Comparison of ENCODE assay signal across 19 cellular contexts in the genomic region with DNA sequence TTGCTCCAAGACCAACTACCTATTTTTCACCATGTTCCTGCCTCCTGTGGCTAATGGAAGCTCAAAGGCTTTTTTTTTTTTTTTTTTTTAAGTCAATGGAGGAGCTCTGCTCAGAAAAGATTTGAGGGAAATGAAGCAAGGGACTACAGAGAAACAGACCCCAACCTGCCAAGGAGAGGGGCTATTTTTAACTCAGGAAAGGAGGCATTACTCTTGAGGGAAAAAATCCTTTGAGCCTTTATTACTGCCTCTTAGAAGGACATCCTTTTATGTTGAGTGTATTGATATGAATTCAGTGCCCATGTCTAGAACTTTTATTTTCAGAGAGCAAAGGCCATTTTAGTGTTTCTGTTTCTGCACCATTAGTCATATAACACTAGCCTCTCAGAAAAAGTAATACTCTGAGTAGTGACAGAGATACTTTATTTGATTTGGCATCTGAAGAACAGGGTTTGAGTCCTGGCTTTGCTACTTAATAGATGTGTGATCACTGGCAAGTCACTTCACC.
DNase-seq lines count a peak whose midpoint lies in the region; ATAC-seq and TF ChIP-seq lines count a peak whose summit lies in the region.
"Had no signal": no experiment of that assay in that cellular context is flagged by ENCODE, and none has a peak within 500 bp of the region (broad histone marks: within the 10 kb centered on the region; RNA-seq: fewer than 3 reads in every experiment).

No MANE protein-coding gene starts in this region.

- no peaks in the 10 kb centered on the region for H3K36me3 ChIP-seq in cardiac muscle cell
- H3K36me3 ChIP-seq in trophoblast cell (ENCODE audit: control insufficient read depth in 1 of 2, insufficient read depth in 2 of 2, low read length in 2 of 2), result no peaks in the 10 kb centered on the region
- no peaks in the 10 kb centered on the region for H3K36me3 ChIP-seq in smooth muscle cell (ENCODE audit: low read depth)
- H3K36me3 ChIP-seq in aorta (ENCODE audit: control insufficient read depth in 1 of 2, insufficient read depth in 2 of 2, low read length in 1 of 2), result no peaks in the 10 kb centered on the region
- no peaks in the 10 kb centered on the region for H3K36me3 ChIP-seq in MG63
- H3K36me3 ChIP-seq: BLaER1 treated with 17β-estradiol and CSF1 and Interleukin-3, amounts not matched to agents 10 nM and 100 nM had no signal

- H3K27ac ChIP-seq in cardiac muscle cell (peak overlapping the region; percentile 59), trophoblast cell (ENCODE audit: low read depth, low read length) (peak overlapping the region; percentile 14), smooth muscle cell (ENCODE audit: low read depth) (peak overlapping the region; percentile 48), aorta (ENCODE audit: low read depth in 1 of 2, low read length in 2 of 2) (peak overlapping the region; percentile 70)
- H3K27ac ChIP-seq: 22Rv1; A549; BLaER1 treated with 17β-estradiol and CSF1 and Interleukin-3, amounts not matched to agents 10 nM and 100 nM; C4-2B had no signal

- H3K79me1 ChIP-seq in trophoblast cell (ENCODE audit: low read length), result no peaks in the 10 kb centered on the region

- H3F3A ChIP-seq in smooth muscle cell (ENCODE audit: low read depth), result no peaks in the 10 kb centered on the region

- H3K4ac ChIP-seq in trophoblast cell (ENCODE audit: low read depth, low read length), result no peak overlapping the region

- H2BK120ac ChIP-seq in trophoblast cell (ENCODE audit: insufficient read depth, low read length, poor library complexity), result no peak overlapping the region

- TF ChIP-seq CTCF in cardiac muscle cell (IDR thresholded peaks at IDR 0.05; ENCODE audit: low read depth, low read length) (no peak), smooth muscle cell (IDR thresholded peaks at IDR 0.05; ENCODE audit: borderline replicate concordance, insufficient read depth, poor library complexity, severe bottlenecking) (no peak)

- no peak overlapping the region for H4K12ac ChIP-seq in trophoblast cell (ENCODE audit: low read depth, low read length)

- no peak overlapping the region for H2BK12ac ChIP-seq in trophoblast cell (ENCODE audit: low read length)

- H4K91ac ChIP-seq in trophoblast cell (ENCODE audit: low read depth, low read length), result no peak overlapping the region

- H3K27me3 ChIP-seq in cardiac muscle cell (no peaks in the 10 kb centered on the region), trophoblast cell (ENCODE audit: insufficient read depth, low read length) (no peaks in the 10 kb centered on the region), smooth muscle cell (ENCODE audit: low read depth) (no peaks in the 10 kb centered on the region), aorta (ENCODE audit: control insufficient read depth in 1 of 2, insufficient read depth in 2 of 2, low read length in 1 of 2) (no peaks in the 10 kb centered on the region), MG63 (no peaks in the 10 kb centered on the region)
- H3K27me3 ChIP-seq: BLaER1 treated with 17β-estradiol and CSF1 and Interleukin-3, amounts not matched to agents 10 nM and 100 nM had no signal

- no peak overlapping the region for H3K9ac ChIP-seq in trophoblast cell (ENCODE audit: low read length)
- H3K9ac ChIP-seq in smooth muscle cell (ENCODE audit: low read depth), result no peak overlapping the region
- H3K9ac ChIP-seq: BLaER1 treated with 17β-estradiol and CSF1 and Interleukin-3, amounts not matched to agents 10 nM and 100 nM had no signal

- no peak overlapping the region for H4K8ac ChIP-seq in trophoblast cell (ENCODE audit: low read depth, low read length)

- no peak overlapping the region for H2AK5ac ChIP-seq in trophoblast cell (ENCODE audit: low read length)

- no peak overlapping the region for H3K18ac ChIP-seq in trophoblast cell (ENCODE audit: low read length)

- H3K4me1 ChIP-seq in cardiac muscle cell (ENCODE audit: low read depth) (peaks cover 9% of the 10 kb centered on the region), trophoblast cell (ENCODE audit: control insufficient read depth in 1 of 2, insufficient read depth in 2 of 2, low read length in 2 of 2) (peaks cover 0 to 3% of the 10 kb centered on the region in 2 experiments), smooth muscle cell (ENCODE audit: low read depth) (no peaks in the 10 kb centered on the region), aorta (ENCODE audit: control insufficient read depth in 1 of 2, insufficient read depth in 2 of 2, low read length in 2 of 2) (peaks cover 0 to 3% of the 10 kb centered on the region in 2 donors)
- H3K4me1 ChIP-seq: A549, Caco-2 had no signal

- H2AFZ ChIP-seq in trophoblast cell (ENCODE audit: insufficient read depth, low read length, poor library complexity), result no peak overlapping the region
- no peak overlapping the region for H2AFZ ChIP-seq in smooth muscle cell (ENCODE audit: low read depth)

- no peak overlapping the region for H3K14ac ChIP-seq in trophoblast cell (ENCODE audit: low read length)

- ATAC-seq in aorta (ENCODE audit: low FRiP score), result peak; percentile 41
- ATAC-seq: A549; CD8-positive, alpha-beta T cell had no signal

- DNase-seq in cardiac muscle cell (ENCODE audit: low read depth in 1 of 2, low spot score in 1 of 2), result peak in 1 of 2 donors; percentile 55
- no peak for DNase-seq in cardiac septum (ENCODE audit: low spot score)
- no peak for DNase-seq in trophoblast cell
- DNase-seq in smooth muscle cell (lab: John Stamatoyannopoulos, UW; ENCODE audit: unreplicated experiment), result no peak
- DNase-seq in aorta, result no peak
- no peak for DNase-seq in HuH-7 (ENCODE audit: low spot score)
- no peak for DNase-seq in MG63
- DNase-seq in NOMO-1 treated with dmso at 0.1 percent for 144 hours (lab: John Stamatoyannopoulos, UW; ENCODE audit: unreplicated experiment), result no peak
- DNase-seq: AML-193; Caco-2; Calu3; CD4-positive, alpha-beta T cell; CD8-positive, alpha-beta T cell; DMS79 treated with DMSO at 0.1 percent for 48 hours; GF-D8 had no signal

- no peak overlapping the region for H3K4me3 ChIP-seq in cardiac muscle cell
- H3K4me3 ChIP-seq in trophoblast cell (ENCODE audit: low read depth, low read length), result no peak overlapping the region
- no peak overlapping the region for H3K4me3 ChIP-seq in smooth muscle cell
- no peak overlapping the region for H3K4me3 ChIP-seq in aorta (ENCODE audit: low read length in 2 of 2)
- H3K4me3 ChIP-seq in MG63, result no peak overlapping the region
- H3K4me3 ChIP-seq: A549; BLaER1 treated with 17β-estradiol and CSF1 and Interleukin-3, amounts not matched to agents 10 nM and 100 nM had no signal

- H3K4me2 ChIP-seq in trophoblast cell (ENCODE audit: low read length), result no peak overlapping the region
- peak overlapping the region; percentile 35 for H3K4me2 ChIP-seq in smooth muscle cell
- H3K4me2 ChIP-seq: A549; BLaER1 treated with 17β-estradiol and CSF1 and Interleukin-3, amounts not matched to agents 10 nM and 100 nM had no signal

- H3K9me3 ChIP-seq in cardiac muscle cell (ENCODE audit: low read depth) (no peaks in the 10 kb centered on the region), trophoblast cell (ENCODE audit: insufficient read depth, low read depth, low read length) (peaks cover 1% of the 10 kb centered on the region), smooth muscle cell (replicated peaks; ENCODE audit: low read depth) (no peaks in the 10 kb centered on the region), aorta (ENCODE audit: control insufficient read depth, low read length) (no peaks in the 10 kb centered on the region), MG63 (no peaks in the 10 kb centered on the region)
- H3K9me3 ChIP-seq: A549, Caco-2 had no signal

- H4K20me1 ChIP-seq in smooth muscle cell (ENCODE audit: low read depth), result no peaks in the 10 kb centered on the region
- H4K20me1 ChIP-seq: BLaER1 treated with 17β-estradiol and CSF1 and Interleukin-3, amounts not matched to agents 10 nM and 100 nM had no signal

- no peak overlapping the region for H2BK5ac ChIP-seq in trophoblast cell (ENCODE audit: low read depth, low read length, poor library complexity)

- H3K79me2 ChIP-seq in trophoblast cell (ENCODE audit: control insufficient read depth, insufficient read depth, low read length, poor library complexity) (no peaks in the 10 kb centered on the region), smooth muscle cell (ENCODE audit: low read depth) (no peaks in the 10 kb centered on the region)

- H3K23ac ChIP-seq in trophoblast cell (ENCODE audit: low read length), result no peak overlapping the region

- intact Hi-C loops in cardiac septum (cut with DNase I), result no loop called here
- intact Hi-C loops in aorta (cut with DNase I), result no loop called here

Comparison
In these comparisons a context has a peak if more than half of its experiments do, and no peak if none do; other contexts are left out.
1. H3K27ac ChIP-seq: peak in every context shown above with its lines; median percentile 70 in aorta; 59 in cardiac muscle cell; 48 in smooth muscle cell; 14 in trophoblast cell.